Comparison of ENCODE assay signal across 9 cellular contexts in genomic region chr2:36964496-36965058, GRCh38. TPM values are rescaled to one million over a fixed set of nuclear protein-coding genes. Genes with fewer than 3 reads are reported as not detected.
DNase-seq lines count a peak whose midpoint lies in the region; ATAC-seq and TF ChIP-seq lines count a peak whose summit lies in the region.
"Had no signal": no experiment of that assay in that cellular context is flagged by ENCODE, and none has a peak within 500 bp of the region (broad histone marks: within the 10 kb centered on the region; RNA-seq: fewer than 3 reads in every experiment).

No MANE protein-coding gene starts in this region.

- POLR2A ChIA-PET in activated CD8-positive, alpha-beta T cell treated with anti-CD3 and anti-CD28 coated beads, Interleukin-2, amount 10 ng/mL, durations not matched to agents 7 days and 5 days (lab: Charles Lee): interaction anchor here (0.5 kb wide), 1 partner anchor 343 kb away, joined by 3 read pairs; no protein-coding TSS in a partner anchor

- peaks cover 5% of the 10 kb centered on the region for H3K27me3 Mint-ChIP-seq in activated naive CD4-positive, alpha-beta T cell treated with anti-CD3 and anti-CD28 coated beads, Interleukin-2, amount 10 ng/mL, durations not matched to agents 7 days and 5 days
- H3K27me3 Mint-ChIP-seq in activated CD8-positive, alpha-beta T cell treated with anti-CD3 and anti-CD28 coated beads, Interleukin-2, amount 10 ng/mL, durations not matched to agents 7 days and 5 days (ENCODE audit: low read depth): no peaks in the 10 kb centered on the region

- peak overlapping the region; percentile 97 for H3K4me3 Mint-ChIP-seq in activated naive CD4-positive, alpha-beta T cell treated with anti-CD3 and anti-CD28 coated beads, Interleukin-2, amount 10 ng/mL, durations not matched to agents 7 days and 5 days
- H3K4me3 Mint-ChIP-seq in activated CD8-positive, alpha-beta T cell treated with anti-CD3 and anti-CD28 coated beads, Interleukin-2, amount 10 ng/mL, durations not matched to agents 7 days and 5 days: peak overlapping the region; percentile 93

- no peak overlapping the region for H3K27ac ChIP-seq in suprapubic skin

- WGBS in suprapubic skin: 71% methylated on average over 5 of the region's 5 CpGs

- peaks cover 37% of the 10 kb centered on the region for H3K4me1 ChIP-seq in suprapubic skin

- H3K9me3 Mint-ChIP-seq in activated naive CD4-positive, alpha-beta T cell treated with anti-CD3 and anti-CD28 coated beads, Interleukin-2, amount 10 ng/mL, durations not matched to agents 7 days and 5 days: no peaks in the 10 kb centered on the region
- H3K9me3 Mint-ChIP-seq in activated CD8-positive, alpha-beta T cell treated with anti-CD3 and anti-CD28 coated beads, Interleukin-2, amount 10 ng/mL, durations not matched to agents 7 days and 5 days (ENCODE audit: insufficient read depth): no peaks in the 10 kb centered on the region

- DNase-seq in activated naive CD4-positive, alpha-beta T cell treated with anti-CD3 and anti-CD28 coated beads, Interleukin-2, amount 10 ng/mL, durations not matched to agents 7 days and 5 days: no peak
- no peak for DNase-seq in activated naive CD4-positive, alpha-beta T cell treated with Interleukin-2 at 50 U/mL for 16 hours
- DNase-seq in activated CD8-positive, alpha-beta T cell treated with anti-CD3 and anti-CD28 coated beads, Interleukin-2, amount 10 ng/mL, durations not matched to agents 7 days and 5 days: no peak
- DNase-seq in suprapubic skin (ENCODE audit: low spot score in 2 of 2): no peak
- DNase-seq in EL: no peak
- no peak for DNase-seq in GDM1 (lab: John Stamatoyannopoulos, UW)
- DNase-seq in NCI-H2227 treated with DMSO at 0.1 percent for 48 hours (lab: John Stamatoyannopoulos, UW): no peak
- DNase-seq: effector memory CD4-positive, alpha-beta T cell had no signal

- H3K36me3 Mint-ChIP-seq in activated naive CD4-positive, alpha-beta T cell treated with anti-CD3 and anti-CD28 coated beads, Interleukin-2, amount 10 ng/mL, durations not matched to agents 7 days and 5 days: peaks cover 18% of the 10 kb centered on the region
- H3K36me3 Mint-ChIP-seq in activated CD8-positive, alpha-beta T cell treated with anti-CD3 and anti-CD28 coated beads, Interleukin-2, amount 10 ng/mL, durations not matched to agents 7 days and 5 days (ENCODE audit: low read depth): peaks cover 14% of the 10 kb centered on the region

- H3K9me3 ChIP-seq in suprapubic skin: no peaks in the 10 kb centered on the region

- no peak for ATAC-seq in activated CD8-positive, alpha-beta T cell treated with anti-CD3 and anti-CD28 coated beads, Interleukin-2, amount 10 ng/mL, durations not matched to agents 7 days and 5 days

- peak overlapping the region; percentile 93 for H3K27ac Mint-ChIP-seq in activated naive CD4-positive, alpha-beta T cell treated with anti-CD3 and anti-CD28 coated beads, Interleukin-2, amount 10 ng/mL, durations not matched to agents 7 days and 5 days
- H3K27ac Mint-ChIP-seq in activated CD8-positive, alpha-beta T cell treated with anti-CD3 and anti-CD28 coated beads, Interleukin-2, amount 10 ng/mL, durations not matched to agents 7 days and 5 days: no peak overlapping the region

- CTCF ChIA-PET in activated naive CD4-positive, alpha-beta T cell treated with anti-CD3 and anti-CD28 coated beads, Interleukin-2, amount 10 ng/mL, durations not matched to agents 7 days and 5 days (lab: Charles Lee): no interaction called here
- CTCF ChIA-PET in activated CD8-positive, alpha-beta T cell treated with anti-CD3 and anti-CD28 coated beads, Interleukin-2, amount 10 ng/mL, durations not matched to agents 7 days and 5 days (lab: Charles Lee): no interaction called here

- TF ChIP-seq CTCF in suprapubic skin (IDR thresholded peaks at IDR 0.05): no peak

- H3K27me3 ChIP-seq in suprapubic skin: no peaks in the 10 kb centered on the region

- no peak for TF ChIP-seq POLR2A in suprapubic skin (IDR thresholded peaks at IDR 0.05)

- H3K4me1 Mint-ChIP-seq in activated naive CD4-positive, alpha-beta T cell treated with anti-CD3 and anti-CD28 coated beads, Interleukin-2, amount 10 ng/mL, durations not matched to agents 7 days and 5 days: peaks cover 61% of the 10 kb centered on the region
- peaks cover 53% of the 10 kb centered on the region for H3K4me1 Mint-ChIP-seq in activated CD8-positive, alpha-beta T cell treated with anti-CD3 and anti-CD28 coated beads, Interleukin-2, amount 10 ng/mL, durations not matched to agents 7 days and 5 days (ENCODE audit: low read depth)

- TF ChIP-seq EP300 in suprapubic skin (IDR thresholded peaks at IDR 0.05): no peak

- peak overlapping the region; percentile 75 for H3K4me3 ChIP-seq in iPS-11a (ENCODE audit: low read depth, low read length)
- H3K4me3 ChIP-seq in suprapubic skin: peak overlapping the region; percentile 93

- H3K36me3 ChIP-seq in suprapubic skin: no peaks in the 10 kb centered on the region

RNA-seq across cellular contexts. Expression of gene STRN, which starts 1.8 kb away (rescaled TPM):
- total RNA-seq in activated CD8-positive, alpha-beta T cell treated with anti-CD3 and anti-CD28 coated beads, Interleukin-2, amount 10 ng/mL, durations not matched to agents 7 days and 5 days: 10 to 100 TPM; 35.8 to 38.1 TPM
- total RNA-seq in suprapubic skin: 10 to 100 TPM; 28.6 to 39.6 (median 37.5) TPM
